8 cellular contexts compared by ENCODE assay signal in the genomic region with DNA sequence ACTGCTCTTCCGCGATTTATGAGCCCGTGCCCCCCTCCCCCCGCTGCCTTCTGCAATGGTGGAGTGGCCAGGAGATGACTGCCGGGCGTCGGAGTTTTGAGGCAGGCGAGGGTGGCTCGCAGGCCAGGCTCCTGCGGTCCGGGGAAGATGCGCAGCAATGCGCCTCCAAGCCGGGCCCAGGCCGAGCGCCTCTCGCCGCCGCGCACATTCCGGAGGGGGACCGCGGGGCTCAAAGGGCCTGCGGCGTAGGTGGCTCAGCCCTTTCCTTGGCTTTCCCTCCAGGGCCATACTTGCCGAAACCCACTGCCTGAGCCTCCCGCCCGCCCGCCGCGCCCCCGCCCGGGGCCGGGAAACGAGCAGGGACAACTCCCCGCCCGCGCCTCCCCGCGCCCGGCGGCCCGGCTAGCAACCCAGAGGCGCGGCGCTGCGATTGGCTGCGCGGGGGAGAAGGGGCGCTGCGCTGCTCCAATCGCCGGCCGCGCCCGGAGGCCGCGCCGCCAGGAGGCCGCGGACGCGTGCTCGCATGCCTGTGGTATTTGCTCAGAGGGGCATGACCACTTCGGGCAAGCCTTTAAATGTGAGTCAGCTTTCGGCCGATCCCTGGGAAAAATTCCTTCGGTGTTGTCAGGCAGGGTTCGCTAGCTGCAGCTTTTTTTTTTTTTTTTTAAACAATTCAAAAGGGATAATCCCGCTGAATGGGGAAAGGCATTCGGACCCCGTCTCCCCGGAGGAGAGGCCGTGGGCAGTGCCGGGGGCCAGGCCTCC.
A peak's percentile ranks its signal among the peaks of the same experiment; 100 is the strongest.
DNase-seq lines count a peak whose midpoint lies in the region; ATAC-seq lines count a peak whose summit lies in the region.

No MANE protein-coding gene starts in this region.

- peak overlapping the region; percentile 55 to 60 for H3K4me3 ChIP-seq in mucosa of rectum (ENCODE audit: low read length in 2 of 2)

- peak overlapping the region; percentile 64 to 76 for H3K27ac ChIP-seq in mucosa of rectum (ENCODE audit: low read depth in 2 of 2, low read length in 2 of 2)

- H3K36me3 ChIP-seq in mucosa of rectum (ENCODE audit: control insufficient read depth in 2 of 2, insufficient read depth in 2 of 2, low read length in 2 of 2) = no peaks in the 10 kb centered on the region

- peak; percentile 90 for DNase-seq in DMS 273 (lab: John Stamatoyannopoulos, UW; ENCODE audit: unreplicated experiment)
- DNase-seq in HCEC 1CT = peak; percentile 98
- peak; percentile 35 to 58 for DNase-seq in NCI-H524 (lab: John Stamatoyannopoulos, UW)
- DNase-seq in activated T-cell treated with anti-CD3 and anti-CD28 coated beads, Interleukin-2, amount 50 U/mL, for 48 hours = peak; percentile 80 to 85
- DNase-seq in stimulated activated CD8-positive, alpha-beta memory T cell treated with anti-CD3 and anti-CD28 coated beads, Interleukin-2, amount 100 ng/mL, for 1 hour (ENCODE audit: low read depth in 2 of 2) = peak; percentile 42 to 61

- H3K4me1 ChIP-seq in mucosa of rectum (ENCODE audit: control insufficient read depth in 2 of 2, insufficient read depth in 2 of 2, low read length in 2 of 2) = peaks cover 7 to 18% of the 10 kb centered on the region in 2 donors

- ATAC-seq in esophagus mucosa = peak; percentile 96
- no peak for ATAC-seq in HG02840 (IDR thresholded peaks at IDR 0.05; ENCODE audit: low FRiP score, unreplicated experiment)

- H3K27me3 ChIP-seq in mucosa of rectum (ENCODE audit: control insufficient read depth in 2 of 2, insufficient read depth in 2 of 2, low read length in 2 of 2) = no peaks in the 10 kb centered on the region

- H3K9me3 ChIP-seq in mucosa of rectum (ENCODE audit: control insufficient read depth in 2 of 2, low read length in 2 of 2) = no peaks in the 10 kb centered on the region

- peak overlapping the region; percentile 41 to 61 for H3K9ac ChIP-seq in mucosa of rectum (ENCODE audit: low read depth in 1 of 2, low read length in 2 of 2)

Comparison
In these comparisons a context has a peak if more than half of its experiments do, and no peak if none do; other contexts are left out.
1. DNase-seq: peak in every context shown above with its lines; median percentile 98 in HCEC 1CT; 90 in DMS 273; 82 in activated T-cell treated with anti-CD3 and anti-CD28 coated beads, Interleukin-2, amount 50 U/mL, for 48 hours; 52 in stimulated activated CD8-positive, alpha-beta memory T cell treated with anti-CD3 and anti-CD28 coated beads, Interleukin-2, amount 100 ng/mL, for 1 hour; 46 in NCI-H524.